ENCODE assay signal across 11 cellular contexts in genomic region chr2:159091381-159091780, GRCh38.
DNase-seq lines count a peak whose midpoint lies in the region; ATAC-seq and TF ChIP-seq lines count a peak whose summit lies in the region.
"Had no signal": no experiment of that assay in that cellular context is flagged by ENCODE, and none has a peak within 500 bp of the region (broad histone marks: within the 10 kb centered on the region; RNA-seq: fewer than 3 reads in every experiment).

No MANE protein-coding gene starts in this region.

- CTCF ChIA-PET in CD8-positive, alpha-beta memory T cell (lab: Charles Lee) = no interaction called here
- CTCF ChIA-PET in RWPE1 (lab: Yijun Ruan, JAX) = no interaction called here

- peaks cover 0 to 6% (median 0%) of the 10 kb centered on the region in 3 donors for H3K36me3 Mint-ChIP-seq in CD8-positive, alpha-beta memory T cell

- H3K27ac ChIP-seq in CD8-positive, alpha-beta memory T cell (ENCODE audit: low read depth, low read length) = no peak overlapping the region
- H3K27ac ChIP-seq in RWPE1 (peak overlapping the region; percentile 94), esophagus squamous epithelium (peak overlapping the region; percentile 76 to 92 (median 81)), psoas muscle (peak overlapping the region; percentile 38), dorsolateral prefrontal cortex (peak overlapping the region in 27 of 59 donors; percentile 2 to 85 (median 30))

- H3K27ac Mint-ChIP-seq in CD8-positive, alpha-beta memory T cell = peak overlapping the region in 6 of 8 donors; percentile 30 to 96 (median 81)
- H3K27ac Mint-ChIP-seq: WTC11 had no signal

- no peak for DNase-seq in CD8-positive, alpha-beta memory T cell
- peak; percentile 56 for DNase-seq in RWPE1 (ENCODE audit: low spot score)
- DNase-seq in esophagus squamous epithelium (lab: John Stamatoyannopoulos, UW) = no peak
- DNase-seq in psoas muscle = no peak
- no peak for DNase-seq in KG1 (lab: John Stamatoyannopoulos, UW)
- no peak for DNase-seq in dorsolateral prefrontal cortex
- no peak for DNase-seq in NCI-H2081 (lab: John Stamatoyannopoulos, UW)
- DNase-seq: NCI-H146; stimulated activated CD4-positive, alpha-beta T cell treated with anti-CD3 and anti-CD28 coated beads, Interleukin-12 subunit alpha, Interleukin-12 subunit beta, amount 100 ng/mL, for 4 hours had no signal

- H3K4me1 ChIP-seq in CD8-positive, alpha-beta memory T cell (ENCODE audit: insufficient read depth, low read length) = peaks cover 34% of the 10 kb centered on the region
- H3K4me1 ChIP-seq in esophagus squamous epithelium (peaks cover 50 to 94% (median 66%) of the 10 kb centered on the region in 3 donors), psoas muscle (peaks cover 17% of the 10 kb centered on the region)

- H3K9me3 ChIP-seq in CD8-positive, alpha-beta memory T cell (ENCODE audit: low read length) = no peaks in the 10 kb centered on the region
- H3K9me3 ChIP-seq in esophagus squamous epithelium (peaks cover 0 to 6% (median 0%) of the 10 kb centered on the region in 3 donors), psoas muscle (no peaks in the 10 kb centered on the region)

- no peaks in the 10 kb centered on the region for H3K27me3 ChIP-seq in CD8-positive, alpha-beta memory T cell (ENCODE audit: insufficient read depth, low read length, poor library complexity, severe bottlenecking)
- H3K27me3 ChIP-seq in esophagus squamous epithelium (no peaks in the 10 kb centered on the region), psoas muscle (ENCODE audit: insufficient read depth in 3 of 3, low read length in 2 of 3) (no peaks in the 10 kb centered on the region), dorsolateral prefrontal cortex (no peaks in the 10 kb centered on the region)

- no peak for TF ChIP-seq CTCF in RWPE1 (conservative IDR thresholded peaks at IDR 0.05; ENCODE audit: low read depth)
- no peak for TF ChIP-seq CTCF in esophagus squamous epithelium (IDR thresholded peaks at IDR 0.05)
- no peak for TF ChIP-seq CTCF in psoas muscle (IDR thresholded peaks at IDR 0.05)
- no peak for TF ChIP-seq CTCF in dorsolateral prefrontal cortex (IDR thresholded peaks at IDR 0.05 in 54 of 56, conservative IDR thresholded peaks at IDR 0.05 in 2 of 56; ENCODE audit: low read depth in 1 of 56, partially characterized antibody in 56 of 56)

- H3K36me3 ChIP-seq in CD8-positive, alpha-beta memory T cell (ENCODE audit: insufficient read depth, low read length) = no peaks in the 10 kb centered on the region
- H3K36me3 ChIP-seq in esophagus squamous epithelium (no peaks in the 10 kb centered on the region), psoas muscle (ENCODE audit: insufficient read depth in 1 of 2, low read depth in 1 of 2) (no peaks in the 10 kb centered on the region)

- ATAC-seq in psoas muscle = peak in 1 of 4 donors; percentile 16
- no peak for ATAC-seq in GM18858 (IDR thresholded peaks at IDR 0.05; ENCODE audit: unreplicated experiment)
- ATAC-seq: WTC11 had no signal

- peaks cover 23 to 44% (median 34%) of the 10 kb centered on the region in 3 donors for H3K4me1 Mint-ChIP-seq in CD8-positive, alpha-beta memory T cell

- peaks cover 5 to 10% (median 7%) of the 10 kb centered on the region in 5 donors for H3K9me3 Mint-ChIP-seq in CD8-positive, alpha-beta memory T cell

- 11 to 20% methylated on average over 2 of the region's 2 CpGs for WGBS in esophagus squamous epithelium, 2 donors
- WGBS in psoas muscle, 3 donors = 50 to 54% (median 54%) methylated on average over 2 of the region's 2 CpGs

- H3K27me3 Mint-ChIP-seq in CD8-positive, alpha-beta memory T cell = peaks cover 0 to 4% of the 10 kb centered on the region in 2 donors

- H3K4me3 Mint-ChIP-seq in CD8-positive, alpha-beta memory T cell = peak overlapping the region in 5 of 7 donors; percentile 4 to 76 (median 16)
- H3K4me3 Mint-ChIP-seq: WTC11 had no signal

- POLR2A ChIA-PET in CD8-positive, alpha-beta memory T cell (lab: Charles Lee) = no interaction called here
- POLR2A ChIA-PET in RWPE1 (lab: Yijun Ruan, JAX; ENCODE audit: low non-redundant PET) = no interaction called here

- no peak for TF ChIP-seq POLR2A in esophagus squamous epithelium (IDR thresholded peaks at IDR 0.05)

- H3K4me3 ChIP-seq in CD8-positive, alpha-beta memory T cell (ENCODE audit: low read length) = no peak overlapping the region
- H3K4me3 ChIP-seq in esophagus squamous epithelium (no peak overlapping the region), psoas muscle (no peak overlapping the region), dorsolateral prefrontal cortex (no peak overlapping the region)

- intact Hi-C loops in esophagus squamous epithelium (cut with DNase I) = no loop called here
- intact Hi-C loops in psoas muscle (cut with DNase I) = no loop called here
- intact Hi-C loops in dorsolateral prefrontal cortex (cut with DNase I) = no loop called here
